In genomic region chr4:75666299-75666698, GRCh38 we compare ENCODE assay signal across 18 cellular contexts. TPM values are rescaled to one million over a fixed set of nuclear protein-coding genes. Genes with fewer than 3 reads are reported as not detected.
DNase-seq lines count a peak whose midpoint lies in the region; ATAC-seq lines count a peak whose summit lies in the region.
"Had no signal": no experiment of that assay in that cellular context is flagged by ENCODE, and none has a peak within 500 bp of the region (broad histone marks: within the 10 kb centered on the region; RNA-seq: fewer than 3 reads in every experiment).

No MANE protein-coding gene starts in this region.

- POLR2A ChIA-PET in T-cell (lab: Charles Lee): interaction anchor here in 1 of 2 donors (0.6 kb wide), 2 partner anchors 12 to 58 kb away, joined by 3 to 5 read pairs; partner anchors contain the start of gene USO1

- no peaks in the 10 kb centered on the region for H3K9me3 Mint-ChIP-seq in activated T-cell treated with anti-CD3 and anti-CD28 coated beads, Interleukin-2, amount 50 U/mL, for 72 hours
- no peaks in the 10 kb centered on the region for H3K9me3 Mint-ChIP-seq in T-cell
- H3K9me3 Mint-ChIP-seq in effector memory CD8-positive, alpha-beta T cell: no peaks in the 10 kb centered on the region
- H3K9me3 Mint-ChIP-seq in stimulated activated naive CD8-positive, alpha-beta T cell treated with anti-CD3 and anti-CD28 coated beads, Interleukin-15, amount 100 ng/mL, for 72 hours: no peaks in the 10 kb centered on the region

- H3K4me3 Mint-ChIP-seq in activated T-cell treated with anti-CD3 and anti-CD28 coated beads, Interleukin-2, amount 50 U/mL, for 72 hours: peak overlapping the region; percentile 52 to 82
- peak overlapping the region; percentile 62 to 100 (median 70) for H3K4me3 Mint-ChIP-seq in T-cell
- peak overlapping the region; percentile 20 to 100 for H3K4me3 Mint-ChIP-seq in effector memory CD8-positive, alpha-beta T cell
- H3K4me3 Mint-ChIP-seq in stimulated activated naive CD8-positive, alpha-beta T cell treated with anti-CD3 and anti-CD28 coated beads, Interleukin-15, amount 100 ng/mL, for 72 hours: peak overlapping the region; percentile 74 to 97

- ATAC-seq in activated T-cell treated with anti-CD3 and anti-CD28 coated beads, Interleukin-2, amount 50 U/mL, for 72 hours (replicated peaks in 1 of 2): peak; percentile 69 to 74
- peak in 2 of 4 experiments; percentile 20 to 39 for ATAC-seq in T-cell (replicated peaks in 1 of 4)
- no peak for ATAC-seq in effector memory CD8-positive, alpha-beta T cell (replicated peaks)
- ATAC-seq in stimulated activated naive CD8-positive, alpha-beta T cell treated with anti-CD3 and anti-CD28 coated beads, Interleukin-15, amount 100 ng/mL, for 72 hours: peak; percentile 83
- ATAC-seq: right cardiac atrium, Right ventricle myocardium inferior had no signal

- DNase-seq in activated T-cell treated with anti-CD3 and anti-CD28 coated beads, Interleukin-2, amount 50 U/mL, for 72 hours: no peak
- DNase-seq in activated T-cell treated with anti-CD3 and anti-CD28 coated beads, Interleukin-2, amount 50 U/mL, for 1 hour: no peak
- DNase-seq in T-cell (no peak), GM19238 (ENCODE audit: insufficient read length, low spot score) (no peak), AG20443 (ENCODE audit: low spot score) (no peak), NCI-H2107 treated with DMSO at 0.1 percent for 48 hours (lab: John Stamatoyannopoulos, UW; ENCODE audit: unreplicated experiment) (no peak)
- DNase-seq in effector memory CD8-positive, alpha-beta T cell: no peak
- DNase-seq in stimulated activated naive CD8-positive, alpha-beta T cell treated with anti-CD3 and anti-CD28 coated beads, Interleukin-15, amount 100 ng/mL, for 72 hours: no peak
- DNase-seq: activated CD8-positive, alpha-beta memory T cell treated with anti-CD3 and anti-CD28 coated beads for 24 hours; glutamatergic neuron; GOT3; NCI-H2081; NCI-H82; right cardiac atrium; T1000; thyroid gland had no signal

- no peaks in the 10 kb centered on the region for H3K27me3 Mint-ChIP-seq in activated T-cell treated with anti-CD3 and anti-CD28 coated beads, Interleukin-2, amount 50 U/mL, for 72 hours (ENCODE audit: low read depth)
- no peaks in the 10 kb centered on the region for H3K27me3 Mint-ChIP-seq in T-cell
- H3K27me3 Mint-ChIP-seq in effector memory CD8-positive, alpha-beta T cell: no peaks in the 10 kb centered on the region
- no peaks in the 10 kb centered on the region for H3K27me3 Mint-ChIP-seq in stimulated activated naive CD8-positive, alpha-beta T cell treated with anti-CD3 and anti-CD28 coated beads, Interleukin-15, amount 100 ng/mL, for 72 hours

- peak overlapping the region; percentile 87 for H3K27ac Mint-ChIP-seq in activated T-cell treated with anti-CD3 and anti-CD28 coated beads, Interleukin-2, amount 50 U/mL, for 72 hours
- peak overlapping the region; percentile 23 to 52 for H3K27ac Mint-ChIP-seq in T-cell
- peak overlapping the region; percentile 39 to 69 for H3K27ac Mint-ChIP-seq in effector memory CD8-positive, alpha-beta T cell
- H3K27ac Mint-ChIP-seq in stimulated activated naive CD8-positive, alpha-beta T cell treated with anti-CD3 and anti-CD28 coated beads, Interleukin-15, amount 100 ng/mL, for 72 hours: peak overlapping the region; percentile 97 to 99

- peaks cover 73% of the 10 kb centered on the region for H3K4me1 Mint-ChIP-seq in activated T-cell treated with anti-CD3 and anti-CD28 coated beads, Interleukin-2, amount 50 U/mL, for 72 hours (ENCODE audit: low read depth)
- peaks cover 81 to 85% (median 84%) of the 10 kb centered on the region in 3 donors for H3K4me1 Mint-ChIP-seq in T-cell
- H3K4me1 Mint-ChIP-seq in effector memory CD8-positive, alpha-beta T cell (ENCODE audit: low read depth in 2 of 2): peaks cover 54 to 60% of the 10 kb centered on the region in 2 donors
- H3K4me1 Mint-ChIP-seq in stimulated activated naive CD8-positive, alpha-beta T cell treated with anti-CD3 and anti-CD28 coated beads, Interleukin-15, amount 100 ng/mL, for 72 hours: peaks cover 72% of the 10 kb centered on the region

- CTCF ChIA-PET in T-cell (lab: Charles Lee): interaction anchor here in 1 of 2 donors (2.2 to 3.4 kb wide), 2 partner anchors 11 to 58 kb away, joined by 11 to 17 read pairs; partner anchors contain the start of gene USO1

- peaks cover 6 to 18% of the 10 kb centered on the region in 2 donors for H3K36me3 Mint-ChIP-seq in activated T-cell treated with anti-CD3 and anti-CD28 coated beads, Interleukin-2, amount 50 U/mL, for 72 hours (ENCODE audit: insufficient read depth in 2 of 2)
- H3K36me3 Mint-ChIP-seq in T-cell: peaks cover 16% of the 10 kb centered on the region
- peaks cover 50% of the 10 kb centered on the region for H3K36me3 Mint-ChIP-seq in effector memory CD8-positive, alpha-beta T cell (ENCODE audit: insufficient read depth)

RNA-seq across cellular contexts. Expression of gene G3BP2, which starts 6.9 kb away (rescaled TPM):
- total RNA-seq in activated T-cell treated with anti-CD3 and anti-CD28 coated beads, Interleukin-2, amount 50 U/mL, for 72 hours: 100 to 1,000 TPM; 204 to 212 TPM
- 100 to 1,000 TPM; 135 to 316 (median 141) TPM for total RNA-seq in T-cell

RNA-seq across cellular contexts. Expression of gene CDKL2, which starts 36.0 kb away (rescaled TPM):
- total RNA-seq in activated T-cell treated with anti-CD3 and anti-CD28 coated beads, Interleukin-2, amount 50 U/mL, for 72 hours: 1 to 10 TPM; 1.3 to 2.2 TPM
- total RNA-seq in T-cell: 1 to 10 TPM in 1 of 5 donors, under 1 TPM in 4; 0.26 to 1.9 (median 0.79) TPM
- total RNA-seq: HT-29 had no signal

RNA-seq across cellular contexts. Expression of gene USO1, which starts 58.1 kb away (rescaled TPM):
- 10 to 100 TPM; 42.0 to 51.7 TPM for total RNA-seq in activated T-cell treated with anti-CD3 and anti-CD28 coated beads, Interleukin-2, amount 50 U/mL, for 72 hours
- total RNA-seq in T-cell: 10 to 100 TPM; 24.9 to 40.5 (median 34.6) TPM

Comparison
In these comparisons a context has a peak if more than half of its experiments do, and no peak if none do; other contexts are left out.
1. H3K27ac Mint-ChIP-seq: peak in every context shown above with its lines; median percentile 98 in stimulated activated naive CD8-positive, alpha-beta T cell treated with anti-CD3 and anti-CD28 coated beads, Interleukin-15, amount 100 ng/mL, for 72 hours; 87 in activated T-cell treated with anti-CD3 and anti-CD28 coated beads, Interleukin-2, amount 50 U/mL, for 72 hours; 54 in effector memory CD8-positive, alpha-beta T cell; 38 in T-cell.